8 cellular contexts compared by ENCODE assay signal in genomic region chr6:148701393-148701774, GRCh38. TPM values are rescaled to one million over a fixed set of nuclear protein-coding genes. Genes with fewer than 3 reads are reported as not detected.
DNase-seq lines count a peak whose midpoint lies in the region; ATAC-seq and TF ChIP-seq lines count a peak whose summit lies in the region.
"Had no signal": no experiment of that assay in that cellular context is flagged by ENCODE, and none has a peak within 500 bp of the region (broad histone marks: within the 10 kb centered on the region; RNA-seq: fewer than 3 reads in every experiment).

No MANE protein-coding gene starts in this region.

- DNase-seq in spleen (no peak), D341Med (ENCODE audit: low spot score) (no peak), posterior cingulate gyrus (no peak), germinal center (ENCODE audit: low spot score) (no peak)
- DNase-seq: NCI-H1436 had no signal

- TF ChIP-seq POLR2A in spleen (IDR thresholded peaks at IDR 0.05), result no peak

- TF ChIP-seq CTCF in spleen (IDR thresholded peaks at IDR 0.05 in 8 of 11, conservative IDR thresholded peaks at IDR 0.05 in 3 of 11), result no peak

- no peaks in the 10 kb centered on the region for H3K36me3 ChIP-seq in duodenal mucosa (ENCODE audit: control insufficient read depth in 1 of 2, insufficient read depth in 2 of 2, low read length in 2 of 2)
- no peaks in the 10 kb centered on the region for H3K36me3 ChIP-seq in spleen

- H3K27me3 ChIP-seq in duodenal mucosa (ENCODE audit: control insufficient read depth in 1 of 2, insufficient read depth in 2 of 2, low read length in 2 of 2) (no peaks in the 10 kb centered on the region), spleen (replicated peaks in 1 of 7) (no peaks in the 10 kb centered on the region)

- peaks cover 7 to 15% (median 8%) of the 10 kb centered on the region in 3 donors for H3K4me1 Mint-ChIP-seq in IgD-negative memory B cell

- peaks cover 0 to 3% (median 0%) of the 10 kb centered on the region in 3 donors for H3K9me3 Mint-ChIP-seq in IgD-negative memory B cell

- no peaks in the 10 kb centered on the region for H3K9me3 ChIP-seq in duodenal mucosa (ENCODE audit: control insufficient read depth in 1 of 2, low read length in 2 of 2)
- peaks cover 0 to 11% (median 0%) of the 10 kb centered on the region in 8 donors for H3K9me3 ChIP-seq in spleen

- H3K27me3 Mint-ChIP-seq in IgD-negative memory B cell, result no peaks in the 10 kb centered on the region

- ATAC-seq in GM19328 (IDR thresholded peaks at IDR 0.05; ENCODE audit: unreplicated experiment), result peak; percentile 7

- intact Hi-C loops in spleen (cut with DNase I; ENCODE audit: low total_unique reads) (no loop called here), posterior cingulate gyrus (cut with DNase I) (no loop called here)

- H3K4me1 ChIP-seq in duodenal mucosa (ENCODE audit: control insufficient read depth in 1 of 2, insufficient read depth in 2 of 2, low read length in 2 of 2), result peaks cover 0 to 4% of the 10 kb centered on the region in 2 donors
- peaks cover 0 to 25% (median 18%) of the 10 kb centered on the region in 6 donors for H3K4me1 ChIP-seq in spleen

- peak overlapping the region; percentile 69 to 78 for H3K4me3 ChIP-seq in duodenal mucosa (ENCODE audit: low read depth in 1 of 2, low read length in 2 of 2)
- peak overlapping the region in 3 of 8 donors; percentile 5 to 57 (median 38) for H3K4me3 ChIP-seq in spleen

- H3K4me3 Mint-ChIP-seq in IgD-negative memory B cell, result peak overlapping the region; percentile 75 to 96 (median 87)

- H3K9ac ChIP-seq in duodenal mucosa (ENCODE audit: low read depth in 1 of 2, low read length in 2 of 2), result peak overlapping the region in 1 of 2 donors; percentile 21

- 78 to 91% (median 83%) methylated on average over 3 of the region's 3 CpGs for WGBS in spleen, 5 donors

- peak overlapping the region; percentile 26 to 94 (median 42) for H3K27ac Mint-ChIP-seq in IgD-negative memory B cell

- H3K27ac ChIP-seq in duodenal mucosa (ENCODE audit: low read depth, low read length) (no peak overlapping the region), spleen (peak overlapping the region in 5 of 8 donors; percentile 27 to 70 (median 44))

- H3K36me3 Mint-ChIP-seq in IgD-negative memory B cell, result no peaks in the 10 kb centered on the region

RNA-seq across cellular contexts. Expression of gene UST, which starts 45.4 kb away (rescaled TPM):
- polyA plus RNA-seq in IgD-negative memory B cell (1.3 TPM), spleen (1 to 10 TPM; 6.4 to 9.1 (median 7.2) TPM)
- 10 to 100 TPM; 12.9 to 26.8 (median 16.1) TPM for total RNA-seq in spleen
